ENCODE assay signal across 16 cellular contexts in the genomic region with DNA sequence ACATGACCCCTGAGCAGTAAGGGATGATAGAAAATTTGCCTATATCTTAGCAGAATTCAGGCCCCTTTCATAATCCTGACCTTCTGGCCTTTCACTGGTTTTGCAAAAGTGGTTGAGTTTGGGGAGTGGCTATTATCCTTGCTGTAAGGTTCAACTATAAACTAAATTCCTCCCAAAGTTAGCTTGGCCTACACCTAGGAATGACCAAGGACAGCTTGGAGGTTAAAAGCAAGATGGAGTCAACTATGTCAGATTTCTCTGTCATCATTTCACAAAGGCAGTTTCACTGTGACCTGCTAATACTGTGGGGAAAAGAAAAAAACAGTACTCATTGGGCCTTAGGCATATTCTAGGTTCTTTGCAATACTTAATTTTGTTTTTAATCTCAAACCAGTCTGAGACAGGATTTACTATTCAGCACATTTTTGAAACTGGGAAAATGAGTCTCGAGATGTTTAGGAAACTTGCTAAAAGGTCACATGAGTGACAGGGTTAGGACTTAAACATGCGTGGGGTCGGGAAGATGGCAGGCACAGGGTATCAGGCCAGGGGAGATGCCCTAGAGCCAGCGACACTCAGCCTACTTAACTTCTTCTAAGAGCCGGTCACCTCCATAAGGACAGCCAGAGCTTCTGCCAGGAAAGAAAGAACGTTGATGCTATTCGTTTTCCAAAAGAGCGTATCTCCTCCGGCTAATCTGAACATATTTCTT. TPM values are rescaled to one million over a fixed set of nuclear protein-coding genes. Genes with fewer than 3 reads are reported as not detected.
DNase-seq lines count a peak whose midpoint lies in the region; ATAC-seq and TF ChIP-seq lines count a peak whose summit lies in the region.
"Had no signal": no experiment of that assay in that cellular context is flagged by ENCODE, and none has a peak within 500 bp of the region (broad histone marks: within the 10 kb centered on the region; RNA-seq: fewer than 3 reads in every experiment).

No MANE protein-coding gene starts in this region.

- no peak overlapping the region for H3K4me3 ChIP-seq in GM23338
- H3K4me3 ChIP-seq in dorsolateral prefrontal cortex, result peak overlapping the region in 39 of 59 donors; percentile 1 to 52 (median 31)
- no peak overlapping the region for H3K4me3 ChIP-seq in right cardiac atrium (ENCODE audit: low read length)
- peak overlapping the region; percentile 50 for H3K4me3 ChIP-seq in thoracic aorta
- H3K4me3 ChIP-seq: GM23248 had no signal

- H3K27ac Mint-ChIP-seq in GM23338, result no peak overlapping the region

- no peaks in the 10 kb centered on the region for H3F3A ChIP-seq in GM23338 (replicated peaks; ENCODE audit: low read depth)

- H2AFZ ChIP-seq in GM23338, result 0 out of 2 replicates have a peak overlapping the region, but pooled peaks have one; percentile 32
- H2AFZ ChIP-seq: GM23248 had no signal

- H3K36me3 ChIP-seq in GM23338 (ENCODE audit: insufficient read depth), result no peaks in the 10 kb centered on the region
- no peaks in the 10 kb centered on the region for H3K36me3 ChIP-seq in thoracic aorta

- H3K27ac ChIP-seq in GM23338 (ENCODE audit: low read depth) (no peak overlapping the region), dorsolateral prefrontal cortex (peak overlapping the region in 1 of 59 donors; percentile 62), right cardiac atrium (ENCODE audit: low read length) (peak overlapping the region; percentile 91), thoracic aorta (peak overlapping the region; percentile 82 to 90)
- H3K27ac ChIP-seq: GM23248 had no signal

- 0 out of 3 replicates have a peak, but pooled peaks cover 3% of the 10 kb centered on the region for H3K36me3 Mint-ChIP-seq in GM23338 (ENCODE audit: low read depth)

- H3K4me2 ChIP-seq in GM23338, result no peak overlapping the region

- H3K79me2 ChIP-seq in GM23338 (replicated peaks; ENCODE audit: insufficient read depth), result no peaks in the 10 kb centered on the region

- DNase-seq in GM23338 (ENCODE audit: low spot score), result no peak
- no peak for DNase-seq in dorsolateral prefrontal cortex
- peak in 1 of 3 donors; percentile 46 for DNase-seq in right cardiac atrium
- DNase-seq in thoracic aorta (ENCODE audit: low spot score), result no peak
- DNase-seq in NCI-H1436 (lab: John Stamatoyannopoulos, UW), result no peak
- no peak for DNase-seq in posterior vena cava (ENCODE audit: low spot score)
- no peak for DNase-seq in SHP77 treated with DMSO at 0.1 percent for 48 hours (lab: John Stamatoyannopoulos, UW)
- DNase-seq: ACHN, DND-41, GM23248, KG1, NCI-H187 treated with DMSO at 0.1 percent for 48 hours, NCI-H82, OCI-M1 had no signal

- H4K20me1 ChIP-seq in GM23338 (replicated peaks; ENCODE audit: insufficient read depth), result no peaks in the 10 kb centered on the region

- no peaks in the 10 kb centered on the region for H3K4me1 ChIP-seq in GM23338 (ENCODE audit: insufficient read depth)
- peaks cover 8% of the 10 kb centered on the region for H3K4me1 ChIP-seq in right cardiac atrium (ENCODE audit: control insufficient read depth, insufficient read depth, low read length)
- peaks cover 8 to 43% of the 10 kb centered on the region in 2 donors for H3K4me1 ChIP-seq in thoracic aorta (ENCODE audit: control insufficient read depth in 1 of 2, low read depth in 2 of 2)

- peaks cover 3% of the 10 kb centered on the region for H3K27me3 Mint-ChIP-seq in GM23338 (ENCODE audit: insufficient read depth, low read depth, poor library complexity)

- H3K9me2 ChIP-seq in GM23338 (ENCODE audit: insufficient read depth), result peaks cover 4% of the 10 kb centered on the region

- intact Hi-C loops in dorsolateral prefrontal cortex (cut with DNase I), result no loop called here
- intact Hi-C loops in right cardiac atrium (cut with DNase I), result no loop called here
- intact Hi-C loops in posterior vena cava (cut with DNase I), result loop anchor here in 1 of 2 donors (10.0 kb wide), 2 partner anchors 245 to 615 kb away; a partner anchor contains a TSS

- ATAC-seq in GM23338 (no peak), right cardiac atrium (no peak), thoracic aorta (ENCODE audit: insufficient number of reproducible peaks, low FRiP score, low read depth) (no peak)

- H3K27me3 ChIP-seq in GM23338 (ENCODE audit: insufficient read depth) (no peaks in the 10 kb centered on the region), dorsolateral prefrontal cortex (no peaks in the 10 kb centered on the region), right cardiac atrium (ENCODE audit: control insufficient read depth, insufficient read depth) (no peaks in the 10 kb centered on the region), thoracic aorta (replicated peaks; ENCODE audit: insufficient read depth) (no peaks in the 10 kb centered on the region)

- TF ChIP-seq CTCF in GM23338 (conservative IDR thresholded peaks at IDR 0.05; ENCODE audit: low read depth in 2 of 2) (no peak), dorsolateral prefrontal cortex (IDR thresholded peaks at IDR 0.05 in 54 of 56, conservative IDR thresholded peaks at IDR 0.05 in 2 of 56; ENCODE audit: low read depth in 1 of 56, partially characterized antibody in 56 of 56) (no peak), thoracic aorta (IDR thresholded peaks at IDR 0.05) (no peak)

- H3K4me1 Mint-ChIP-seq in GM23338, result peaks cover 4% of the 10 kb centered on the region; the same call in 1 of the 3 replicates

- H3K9me3 ChIP-seq in right cardiac atrium (ENCODE audit: control insufficient read depth, low read length) (no peaks in the 10 kb centered on the region), thoracic aorta (peaks cover 3% of the 10 kb centered on the region)

- peaks cover 9% of the 10 kb centered on the region for H3K9me3 Mint-ChIP-seq in GM23338

- H3K4me3 Mint-ChIP-seq in GM23338, result no peak overlapping the region

- WGBS in right cardiac atrium, result 74% methylated on average over 9 of the region's 9 CpGs

TF ChIP-seq in GM23338, 12 proteins besides CTCF, POLR2A, EP300 and RAD21:
- TF ChIP-seq ZNF114 (CRISPR knock-in tag; IDR thresholded peaks at IDR 0.05) (no peak), STAT1 (IDR thresholded peaks at IDR 0.05; ENCODE audit: unreplicated experiment) (no peak)
TF ChIP-seq in GM23338: peak in this region for 0.

RNA-seq across cellular contexts. Expression of a gene that starts 58.1 kb away (rescaled TPM):
- not detected in 2 replicates for total RNA-seq in GM23338 (2014; rRNA removed; shearing (Covaris generic))
- polyA plus RNA-seq in GM23338 (2016; fragmentation: Nextera tagmentation; extraction: Ambion mirVana) (not detected in 2 replicates), right cardiac atrium (0.61 TPM)
- total RNA-seq in dorsolateral prefrontal cortex (1 to 10 TPM in 100 of 120 experiments, under 1 TPM in 20; 0.46 to 4.2 (median 1.7) TPM), right cardiac atrium (1 to 10 TPM in 1 of 4 donors, under 1 TPM in 3; 0.77 to 1.1 (median 0.91) TPM), thoracic aorta (not detected), posterior vena cava (1 to 10 TPM in 1 of 2 donors, under 1 TPM in 1; 0.14 to 1.2 TPM)
- total RNA-seq: G401, RPMI7951 had no signal

Comparison
In these comparisons a context has a peak if more than half of its experiments do, and no peak if none do; other contexts are left out.
1. H3K4me3 ChIP-seq: peak in dorsolateral prefrontal cortex (39 of 59) and thoracic aorta (single experiment); none in GM23338 (single experiment) and right cardiac atrium (single experiment).